19 cellular contexts compared by ENCODE assay signal in genomic region chr10:131907679-131908078, GRCh38. TPM values are rescaled to one million over a fixed set of nuclear protein-coding genes. Genes with fewer than 3 reads are reported as not detected.
DNase-seq lines count a peak whose midpoint lies in the region; ATAC-seq and TF ChIP-seq lines count a peak whose summit lies in the region.
"Had no signal": no experiment of that assay in that cellular context is flagged by ENCODE, and none has a peak within 500 bp of the region (broad histone marks: within the 10 kb centered on the region; RNA-seq: fewer than 3 reads in every experiment).

No MANE protein-coding gene starts in this region.

- CTCF ChIA-PET in activated CD4-positive, alpha-beta T cell treated with anti-CD3 and anti-CD28 coated beads for 36 hours (lab: Charles Lee) = interaction anchor here (1.2 to 1.6 kb wide), 4 partner anchors 8 to 22 kb away, joined by 3 to 5 read pairs (median 4); no protein-coding TSS in a partner anchor

- no peak for TF ChIP-seq CTCF in GM13976 (IDR thresholded peaks at IDR 0.05; ENCODE audit: borderline replicate concordance, control extremely low read depth, extremely low read depth, insufficient read depth, missing control alignments)

- peaks cover 51% of the 10 kb centered on the region for H3K36me3 Mint-ChIP-seq in activated CD4-positive, alpha-beta T cell treated with anti-CD3 and anti-CD28 coated beads for 36 hours (ENCODE audit: low read depth)
- peaks cover 27% of the 10 kb centered on the region for H3K36me3 Mint-ChIP-seq in activated naive CD8-positive, alpha-beta T cell treated with anti-CD3 and anti-CD28 coated beads, Interleukin-2, amount 10 ng/mL, durations not matched to agents 7 days and 5 days
- peaks cover 0 to 27% (median 5%) of the 10 kb centered on the region in 3 donors for H3K36me3 Mint-ChIP-seq in naive thymus-derived CD8-positive, alpha-beta T cell
- H3K36me3 Mint-ChIP-seq: natural killer cell had no signal

- peaks cover 81% of the 10 kb centered on the region for H3K4me1 Mint-ChIP-seq in activated CD4-positive, alpha-beta T cell treated with anti-CD3 and anti-CD28 coated beads for 36 hours
- peaks cover 56% of the 10 kb centered on the region for H3K4me1 Mint-ChIP-seq in activated naive CD8-positive, alpha-beta T cell treated with anti-CD3 and anti-CD28 coated beads, Interleukin-2, amount 10 ng/mL, durations not matched to agents 7 days and 5 days
- peaks cover 34 to 89% (median 88%) of the 10 kb centered on the region in 4 donors for H3K4me1 Mint-ChIP-seq in naive thymus-derived CD8-positive, alpha-beta T cell

- H3K4me3 ChIP-seq in Jurkat, Clone E6-1 (ENCODE audit: low read length) = peak overlapping the region; percentile 9
- H3K4me3 ChIP-seq: body of pancreas, lung, upper lobe of left lung had no signal

- no peaks in the 10 kb centered on the region for H3K27me3 Mint-ChIP-seq in activated CD4-positive, alpha-beta T cell treated with anti-CD3 and anti-CD28 coated beads for 36 hours
- H3K27me3 Mint-ChIP-seq in activated naive CD8-positive, alpha-beta T cell treated with anti-CD3 and anti-CD28 coated beads, Interleukin-2, amount 10 ng/mL, durations not matched to agents 7 days and 5 days = no peaks in the 10 kb centered on the region
- H3K27me3 Mint-ChIP-seq in naive thymus-derived CD8-positive, alpha-beta T cell = no peaks in the 10 kb centered on the region
- H3K27me3 Mint-ChIP-seq: progenitor cell of endocrine pancreas had no signal

- ATAC-seq in activated CD4-positive, alpha-beta T cell treated with anti-CD3 and anti-CD28 coated beads for 36 hours = no peak
- no peak for ATAC-seq in activated naive CD8-positive, alpha-beta T cell treated with anti-CD3 and anti-CD28 coated beads, Interleukin-2, amount 10 ng/mL, durations not matched to agents 7 days and 5 days (ENCODE audit: low read depth)
- peak; percentile 64 to 76 for ATAC-seq in naive thymus-derived CD8-positive, alpha-beta T cell
- ATAC-seq: body of pancreas, natural killer cell had no signal

- H3K4me3 Mint-ChIP-seq in activated CD4-positive, alpha-beta T cell treated with anti-CD3 and anti-CD28 coated beads for 36 hours = peak overlapping the region; percentile 31
- no peak overlapping the region for H3K4me3 Mint-ChIP-seq in activated naive CD8-positive, alpha-beta T cell treated with anti-CD3 and anti-CD28 coated beads, Interleukin-2, amount 10 ng/mL, durations not matched to agents 7 days and 5 days
- peak overlapping the region; percentile 59 to 88 (median 76) for H3K4me3 Mint-ChIP-seq in naive thymus-derived CD8-positive, alpha-beta T cell
- H3K4me3 Mint-ChIP-seq: natural killer cell had no signal

- peak overlapping the region; percentile 85 for H3K27ac Mint-ChIP-seq in activated CD4-positive, alpha-beta T cell treated with anti-CD3 and anti-CD28 coated beads for 36 hours
- peak overlapping the region; percentile 41 for H3K27ac Mint-ChIP-seq in activated naive CD8-positive, alpha-beta T cell treated with anti-CD3 and anti-CD28 coated beads, Interleukin-2, amount 10 ng/mL, durations not matched to agents 7 days and 5 days
- peak overlapping the region; percentile 79 to 97 (median 93) for H3K27ac Mint-ChIP-seq in naive thymus-derived CD8-positive, alpha-beta T cell

- POLR2A ChIA-PET in activated CD4-positive, alpha-beta T cell treated with anti-CD3 and anti-CD28 coated beads for 36 hours (lab: Charles Lee) = interaction anchor here (0.8 kb wide), 1 partner anchor 19 kb away, joined by 4 read pairs; no protein-coding TSS in a partner anchor
- POLR2A ChIA-PET in activated naive CD8-positive, alpha-beta T cell treated with anti-CD3 and anti-CD28 coated beads, Interleukin-2, amount 10 ng/mL, durations not matched to agents 7 days and 5 days (lab: Charles Lee) = interaction anchor here (0.7 kb wide), 1 partner anchor 65 kb away, joined by 4 read pairs; no protein-coding TSS in a partner anchor
- POLR2A ChIA-PET in naive thymus-derived CD8-positive, alpha-beta T cell (lab: Charles Lee) = interaction anchor here (0.8 to 1.3 kb wide), 5 partner anchors 26 to 115 kb away, joined by 3 to 9 read pairs (median 4); partner anchors contain the start of gene BNIP3

- intact Hi-C loops in activated CD4-positive, alpha-beta T cell treated with anti-CD3 and anti-CD28 coated beads for 36 hours (cut with DNase I, micrococcal nuclease) = loop anchor here in 1 of 2 experiments (10.0 kb wide), 1 partner anchor 1347 kb away; no protein-coding TSS in a partner anchor
- intact Hi-C loops in head of caudate nucleus (cut with DNase I) = no loop called here

- DNase-seq in activated CD4-positive, alpha-beta T cell treated with anti-CD3 and anti-CD28 coated beads for 36 hours = no peak
- DNase-seq in activated CD4-positive, alpha-beta T cell treated with anti-CD3 and anti-CD28 coated beads for 4 hours = no peak
- peak; percentile 74 for DNase-seq in Jurkat, Clone E6-1 (ENCODE audit: low read depth, low spot score)
- DNase-seq in activated naive CD8-positive, alpha-beta T cell treated with anti-CD3 and anti-CD28 coated beads, Interleukin-2, amount 10 ng/mL, durations not matched to agents 7 days and 5 days = no peak
- DNase-seq in naive thymus-derived CD8-positive, alpha-beta T cell = peak in 5 of 10 donors; percentile 36 to 63 (median 43)
- no peak for DNase-seq in ACHN
- no peak for DNase-seq in GM13976 (ENCODE audit: low spot score)
- DNase-seq in head of caudate nucleus = no peak
- DNase-seq: activated CD4-positive, alpha-beta T cell treated with anti-CD3 and anti-CD28 coated beads, Interleukin-2, amount 50 U/mL, for 48 hours; activated effector memory CD4-positive, alpha-beta T cell treated with anti-CD3 and anti-CD28 coated beads, Interleukin-2, amount 50 U/mL, for 16 hours; body of pancreas; DMS79; erythroblast; natural killer cell; NCI-H1417 treated with DMSO at 0.1 percent for 48 hours; NCI-H2171 treated with DMSO at 0.1 percent for 48 hours; upper lobe of left lung had no signal

- in situ Hi-C loops in ACHN (cut with HindIII; ENCODE audit: low pct_ligation_motif_present, low pct_unique_long_range_greater_than_20kb, low sequenced_read_pairs) (no loop called here), GM13976 (cut with MboI; ENCODE audit: low sequenced_read_pairs, unreplicated experiment) (no loop called here)

- H3K9me3 Mint-ChIP-seq in activated CD4-positive, alpha-beta T cell treated with anti-CD3 and anti-CD28 coated beads for 36 hours (ENCODE audit: low read depth) = no peaks in the 10 kb centered on the region
- peaks cover 1% of the 10 kb centered on the region for H3K9me3 Mint-ChIP-seq in activated naive CD8-positive, alpha-beta T cell treated with anti-CD3 and anti-CD28 coated beads, Interleukin-2, amount 10 ng/mL, durations not matched to agents 7 days and 5 days
- no peaks in the 10 kb centered on the region for H3K9me3 Mint-ChIP-seq in naive thymus-derived CD8-positive, alpha-beta T cell
- H3K9me3 Mint-ChIP-seq: natural killer cell had no signal

RNA-seq across cellular contexts. Expression of gene PPP2R2D, which starts 6.9 kb away (rescaled TPM):
- total RNA-seq in activated CD4-positive, alpha-beta T cell treated with anti-CD3 and anti-CD28 coated beads for 36 hours = 10 to 100 TPM; 30.0 to 39.3 TPM
- polyA plus RNA-seq in Jurkat, Clone E6-1 (2012; ENCODE audit: insufficient read depth, insufficient read length) = 39.2 TPM
- 10 to 100 TPM; 39.9 to 45.6 TPM for total RNA-seq in activated naive CD8-positive, alpha-beta T cell treated with anti-CD3 and anti-CD28 coated beads, Interleukin-2, amount 10 ng/mL, durations not matched to agents 7 days and 5 days
- 10 to 100 TPM; 48.1 to 49.6 TPM for total RNA-seq in naive thymus-derived CD8-positive, alpha-beta T cell
- polyA plus RNA-seq in naive thymus-derived CD8-positive, alpha-beta T cell = 10 to 100 TPM; 22.7 to 38.3 (median 26.9) TPM

Comparison
In these comparisons a context has a peak if more than half of its experiments do, and no peak if none do; other contexts are left out.
1. ATAC-seq: peak in naive thymus-derived CD8-positive, alpha-beta T cell (2 of 2); none in activated CD4-positive, alpha-beta T cell treated with anti-CD3 and anti-CD28 coated beads for 36 hours (single experiment) and activated naive CD8-positive, alpha-beta T cell treated with anti-CD3 and anti-CD28 coated beads, Interleukin-2, amount 10 ng/mL, durations not matched to agents 7 days and 5 days (single experiment).
2. H3K27ac Mint-ChIP-seq: peak in every context shown above with its lines; median percentile 93 in naive thymus-derived CD8-positive, alpha-beta T cell; 85 in activated CD4-positive, alpha-beta T cell treated with anti-CD3 and anti-CD28 coated beads for 36 hours; 41 in activated naive CD8-positive, alpha-beta T cell treated with anti-CD3 and anti-CD28 coated beads, Interleukin-2, amount 10 ng/mL, durations not matched to agents 7 days and 5 days.